1 cellular context compared by ENCODE assay signal in the genomic region with DNA sequence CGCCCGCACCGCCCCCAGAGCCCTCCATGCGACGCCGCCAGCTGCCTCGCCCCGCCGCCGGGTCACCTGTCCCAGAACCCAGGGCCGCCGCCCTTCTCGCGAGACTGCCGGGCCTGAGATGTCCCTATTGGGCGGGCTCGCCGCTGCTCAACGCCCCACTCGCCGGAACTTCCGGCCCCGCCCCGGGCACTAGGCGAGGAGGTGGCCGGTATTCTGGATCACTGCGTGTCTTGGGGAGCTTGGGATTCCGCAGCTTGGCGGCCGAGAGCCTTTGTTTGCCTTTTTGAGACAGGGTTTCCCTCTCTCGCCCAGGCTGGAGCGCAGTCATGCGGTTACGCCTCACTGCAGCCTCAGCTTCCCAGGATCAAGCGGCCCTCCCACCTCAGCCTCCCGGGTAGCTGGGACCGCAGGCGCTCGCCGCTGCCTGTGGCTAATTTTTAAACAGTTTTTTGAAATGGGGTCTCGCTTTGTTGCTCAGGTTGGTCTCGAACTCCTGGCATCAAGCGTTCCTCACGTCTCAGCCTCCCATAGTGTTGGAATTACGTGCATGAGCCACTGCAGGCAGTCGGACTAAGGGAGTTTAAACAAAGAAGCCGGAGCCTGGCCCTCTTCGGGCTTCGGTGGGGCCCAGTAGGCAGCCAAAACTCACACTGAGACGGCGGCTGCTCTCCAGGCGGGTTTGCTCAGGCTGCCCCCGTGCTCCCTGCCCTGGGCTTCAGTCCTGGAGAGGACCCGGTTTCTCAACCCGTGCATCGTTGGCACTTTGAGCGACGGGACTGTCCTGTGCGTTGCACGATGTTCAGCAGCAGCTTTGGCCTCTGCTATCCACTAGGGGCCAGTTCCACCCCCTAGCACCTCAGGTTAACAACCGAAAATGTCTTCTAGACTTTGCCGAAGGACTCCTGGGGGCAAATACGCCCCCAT.
A peak's percentile ranks its signal among the peaks of the same experiment; 100 is the strongest.
TF ChIP-seq lines count a peak whose summit lies in the region.

A gene (minus strand): TSS at position 43 of the 924 bp plus-strand sequence. CDS start 15 bp downstream, at position 28.

TF ChIP-seq in K562, 482 proteins besides CTCF, POLR2A, EP300 and RAD21 (continued from another document):
- TF ChIP-seq, protein P1, sequence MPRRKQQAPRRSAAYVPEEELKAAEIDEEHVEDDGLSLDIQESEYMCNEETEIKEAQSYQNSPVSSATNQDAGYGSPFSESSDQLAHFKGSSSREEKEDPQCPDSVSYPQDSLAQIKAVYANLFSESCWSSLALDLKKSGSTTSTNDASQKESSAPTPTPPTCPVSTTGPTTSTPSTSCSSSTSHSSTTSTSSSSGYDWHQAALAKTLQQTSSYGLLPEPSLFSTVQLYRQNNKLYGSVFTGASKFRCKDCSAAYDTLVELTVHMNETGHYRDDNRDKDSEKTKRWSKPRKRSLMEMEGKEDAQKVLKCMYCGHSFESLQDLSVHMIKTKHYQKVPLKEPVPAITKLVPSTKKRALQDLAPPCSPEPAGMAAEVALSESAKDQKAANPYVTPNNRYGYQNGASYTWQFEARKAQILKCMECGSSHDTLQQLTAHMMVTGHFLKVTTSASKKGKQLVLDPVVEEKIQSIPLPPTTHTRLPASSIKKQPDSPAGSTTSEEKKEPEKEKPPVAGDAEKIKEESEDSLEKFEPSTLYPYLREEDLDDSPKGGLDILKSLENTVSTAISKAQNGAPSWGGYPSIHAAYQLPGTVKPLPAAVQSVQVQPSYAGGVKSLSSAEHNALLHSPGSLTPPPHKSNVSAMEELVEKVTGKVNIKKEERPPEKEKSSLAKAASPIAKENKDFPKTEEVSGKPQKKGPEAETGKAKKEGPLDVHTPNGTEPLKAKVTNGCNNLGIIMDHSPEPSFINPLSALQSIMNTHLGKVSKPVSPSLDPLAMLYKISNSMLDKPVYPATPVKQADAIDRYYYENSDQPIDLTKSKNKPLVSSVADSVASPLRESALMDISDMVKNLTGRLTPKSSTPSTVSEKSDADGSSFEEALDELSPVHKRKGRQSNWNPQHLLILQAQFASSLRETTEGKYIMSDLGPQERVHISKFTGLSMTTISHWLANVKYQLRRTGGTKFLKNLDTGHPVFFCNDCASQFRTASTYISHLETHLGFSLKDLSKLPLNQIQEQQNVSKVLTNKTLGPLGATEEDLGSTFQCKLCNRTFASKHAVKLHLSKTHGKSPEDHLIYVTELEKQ (CRISPR knock-in tag; IDR thresholded peaks at IDR 0.05) = no peak
- TF ChIP-seq TGIF2 (CRISPR knock-in tag; IDR thresholded peaks at IDR 0.05) (no peak), EP400 (IDR thresholded peaks at IDR 0.05) (peak; percentile 85), ZNF316 (IDR thresholded peaks at IDR 0.05) (no peak), NFIX (CRISPR knock-in tag; IDR thresholded peaks at IDR 0.05; ENCODE audit: low read depth) (no peak), FOXM1 (IDR thresholded peaks at IDR 0.05; ENCODE audit: low read depth) (no peak), FOXM1 (CRISPR knock-in tag; IDR thresholded peaks at IDR 0.05; ENCODE audit: low read depth) (no peak), DPF2 (IDR thresholded peaks at IDR 0.05) (no peak)
TF ChIP-seq in K562: peak in this region for 88.
